Comparison of ENCODE assay signal across 8 cellular contexts in the genomic region with DNA sequence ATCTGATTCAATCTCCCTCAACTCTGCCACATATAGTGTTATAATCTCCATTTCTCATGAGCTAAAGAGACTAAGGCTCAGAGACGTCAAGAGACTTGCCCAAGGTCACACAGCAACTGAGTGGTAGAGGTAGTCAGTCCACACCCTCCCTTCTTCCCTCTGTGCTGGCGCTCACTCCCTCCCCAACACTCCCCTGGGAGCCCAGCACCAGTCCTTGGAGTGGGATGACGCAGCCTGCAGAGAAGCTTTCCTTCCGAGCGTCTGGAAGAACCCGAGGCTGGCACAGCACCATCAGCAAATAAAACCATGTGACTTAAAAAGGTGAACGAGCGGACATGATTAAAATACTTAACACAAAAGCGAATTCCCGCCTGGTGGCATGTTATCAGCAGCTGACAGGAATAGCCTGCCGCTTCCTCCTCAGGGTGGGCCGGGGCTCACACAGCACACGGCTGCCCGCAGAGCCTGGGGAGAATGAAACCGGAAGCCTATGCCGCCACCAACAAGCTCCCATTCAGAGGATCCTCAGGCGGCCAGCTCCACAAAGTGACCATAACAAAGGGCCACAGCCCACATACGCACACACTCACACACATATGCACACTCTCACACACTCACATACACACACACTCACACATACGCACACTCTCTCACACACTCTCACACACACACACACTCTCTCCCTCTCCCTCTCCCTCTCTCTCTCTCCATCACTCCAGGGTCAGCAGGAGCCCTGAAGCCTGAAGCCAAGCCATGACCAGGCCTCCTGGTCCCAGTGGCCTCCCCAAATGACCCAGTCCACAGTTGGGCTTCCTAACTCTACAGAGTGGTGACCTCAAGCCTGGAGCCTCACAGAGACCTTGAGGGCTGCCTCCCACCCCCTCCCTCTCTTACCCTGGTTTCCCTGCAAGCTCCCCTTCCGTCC.
DNase-seq lines count a peak whose midpoint lies in the region; ATAC-seq and TF ChIP-seq lines count a peak whose summit lies in the region.

No MANE protein-coding gene starts in this region.

- peak in 1 of 2 donors; percentile 35 for ATAC-seq in activated T-cell treated with anti-CD3 and anti-CD28 coated beads, Interleukin-2, amount 50 U/mL, for 4 hours

- H3K27me3 ChIP-seq in MM.1S (replicated peaks; ENCODE audit: insufficient read depth, low read length): no peaks in the 10 kb centered on the region

- H3K9me3 ChIP-seq in MM.1S (replicated peaks; ENCODE audit: insufficient read depth, low read length): no peaks in the 10 kb centered on the region

- TF ChIP-seq CTCF in MM.1S (IDR thresholded peaks at IDR 0.05; ENCODE audit: low read length): no peak
- no peak for TF ChIP-seq CTCF in glutamatergic neuron (IDR thresholded peaks at IDR 0.05; ENCODE audit: partially characterized antibody, unreplicated experiment)

- H3K9me2 ChIP-seq in MM.1S (replicated peaks; ENCODE audit: insufficient read depth, low read length): no peaks in the 10 kb centered on the region

- H3K27me3 Mint-ChIP-seq in activated T-cell treated with anti-CD3 and anti-CD28 coated beads, Interleukin-2, amount 50 U/mL, for 4 hours (ENCODE audit: low read depth): no peaks in the 10 kb centered on the region
- peaks cover 4% of the 10 kb centered on the region for H3K27me3 Mint-ChIP-seq in glutamatergic neuron (ENCODE audit: unreplicated experiment)

- H3K36me3 Mint-ChIP-seq in activated T-cell treated with anti-CD3 and anti-CD28 coated beads, Interleukin-2, amount 50 U/mL, for 4 hours (ENCODE audit: insufficient read depth): no peaks in the 10 kb centered on the region
- H3K36me3 Mint-ChIP-seq in glutamatergic neuron (ENCODE audit: unreplicated experiment): no peaks in the 10 kb centered on the region

- peaks cover 39% of the 10 kb centered on the region for H3K4me1 Mint-ChIP-seq in activated T-cell treated with anti-CD3 and anti-CD28 coated beads, Interleukin-2, amount 50 U/mL, for 4 hours (ENCODE audit: low read depth)
- H3K4me1 Mint-ChIP-seq in glutamatergic neuron (ENCODE audit: low read depth, unreplicated experiment): peaks cover 67% of the 10 kb centered on the region

- peak overlapping the region; percentile 81 for H3K4me2 ChIP-seq in MM.1S (ENCODE audit: low read depth, low read length)

- H2AFZ ChIP-seq in MM.1S (ENCODE audit: low read length): peak overlapping the region; percentile 49

- H3K9me3 Mint-ChIP-seq in activated T-cell treated with anti-CD3 and anti-CD28 coated beads, Interleukin-2, amount 50 U/mL, for 4 hours: no peaks in the 10 kb centered on the region
- peaks cover 4% of the 10 kb centered on the region for H3K9me3 Mint-ChIP-seq in glutamatergic neuron (ENCODE audit: unreplicated experiment)

- H3K36me3 ChIP-seq in MM.1S (replicated peaks; ENCODE audit: insufficient read depth, low read length): no peaks in the 10 kb centered on the region

- peak overlapping the region; percentile 44; the same call in 1 of the 2 replicates for H3K27ac ChIP-seq in MM.1S (ENCODE audit: low read length)

- no peaks in the 10 kb centered on the region for H3K79me2 ChIP-seq in MM.1S (ENCODE audit: low read length)

- H3K4me3 ChIP-seq in MM.1S (ENCODE audit: low read length): peak overlapping the region; percentile 36

- H3K9ac ChIP-seq in MM.1S (ENCODE audit: low read length): peak overlapping the region; percentile 26

- H3F3A ChIP-seq in MM.1S (ENCODE audit: insufficient read depth, low read length): peaks cover 13% of the 10 kb centered on the region

- peak overlapping the region; percentile 59 for H3K4me3 Mint-ChIP-seq in activated T-cell treated with anti-CD3 and anti-CD28 coated beads, Interleukin-2, amount 50 U/mL, for 4 hours
- H3K4me3 Mint-ChIP-seq in glutamatergic neuron (ENCODE audit: unreplicated experiment): peak overlapping the region; percentile 58

- H4K20me1 ChIP-seq in MM.1S (ENCODE audit: insufficient read depth, low read length): no peaks in the 10 kb centered on the region

- peak; percentile 12 for DNase-seq in activated CD4-positive, alpha-beta T cell treated with anti-CD3 and anti-CD28 coated beads for 1 hour
- no peak for DNase-seq in activated CD4-positive, alpha-beta T cell treated with anti-CD3 and anti-CD28 coated beads, Interleukin-2, amount 50 U/mL, for 1 hour
- DNase-seq in MM.1S (peak; percentile 74), glutamatergic neuron (no peak), occipital lobe (lab: John Stamatoyannopoulos, UW) (peak; percentile 57), NCI-H82 (lab: John Stamatoyannopoulos, UW) (no peak), HuH-7 (ENCODE audit: low spot score) (no peak)
- no peak for DNase-seq in activated T-cell treated with anti-CD3 and anti-CD28 coated beads, Interleukin-2, amount 50 U/mL, for 4 hours

- H3K4me1 ChIP-seq in MM.1S (ENCODE audit: low read length): peaks cover 26% of the 10 kb centered on the region

- H3K27ac Mint-ChIP-seq in glutamatergic neuron (ENCODE audit: unreplicated experiment): peak overlapping the region; percentile 45

Comparison
In these comparisons a context has a peak if more than half of its experiments do, and no peak if none do; other contexts are left out.
1. DNase-seq: peak in activated CD4-positive, alpha-beta T cell treated with anti-CD3 and anti-CD28 coated beads for 1 hour (single experiment), MM.1S (single experiment) and occipital lobe (single experiment); none in activated CD4-positive, alpha-beta T cell treated with anti-CD3 and anti-CD28 coated beads, Interleukin-2, amount 50 U/mL, for 1 hour (single experiment), activated T-cell treated with anti-CD3 and anti-CD28 coated beads, Interleukin-2, amount 50 U/mL, for 4 hours (single experiment), glutamatergic neuron (single experiment), NCI-H82 (single experiment) and HuH-7 (single experiment).